In genomic region chr4:72209600-72209999, GRCh38 we compare ENCODE assay signal across 14 cellular contexts.
A peak's percentile ranks its signal among the peaks of the same experiment; 100 is the strongest.
DNase-seq lines count a peak whose midpoint lies in the region; ATAC-seq and TF ChIP-seq lines count a peak whose summit lies in the region.
"Had no signal": no experiment of that assay in that cellular context is flagged by ENCODE, and none has a peak within 500 bp of the region (broad histone marks: within the 10 kb centered on the region; RNA-seq: fewer than 3 reads in every experiment).

No MANE protein-coding gene starts in this region.

- POLR2A ChIA-PET in PC-9 (lab: Charles Lee; ENCODE audit: unreplicated experiment), result interaction anchor here (0.5 to 0.7 kb wide), 6 partner anchors 8 to 1050 kb away, joined by 3 to 6 read pairs (median 4); no protein-coding TSS in a partner anchor

- H3K4me2 ChIP-seq in PC-9, result peak overlapping the region; percentile 46

- H3K27me3 ChIP-seq in PC-9 (ENCODE audit: insufficient read depth, low read depth), result no peaks in the 10 kb centered on the region

- CTCF ChIA-PET in PC-9 (lab: Charles Lee), result interaction anchor here (1.0 kb wide), 1 partner anchor 77 kb away, joined by 3 read pairs; no protein-coding TSS in a partner anchor

- H3K9me3 ChIP-seq in PC-9 (ENCODE audit: insufficient read depth, low read depth), result no peaks in the 10 kb centered on the region

- no peak overlapping the region for H2AFZ ChIP-seq in PC-9

- no peak overlapping the region for H3K4me3 ChIP-seq in PC-9
- H3K4me3 ChIP-seq: lung, SK-N-MC, skin epidermis had no signal

- peaks cover 22% of the 10 kb centered on the region for H3K4me1 ChIP-seq in PC-9 (replicated peaks; ENCODE audit: insufficient read depth)

- no peak for TF ChIP-seq CTCF in PC-9 (conservative IDR thresholded peaks at IDR 0.05)
- no peak for TF ChIP-seq CTCF in GM20000 (IDR thresholded peaks at IDR 0.05; ENCODE audit: extremely low read depth, missing control alignments)

- H3F3A ChIP-seq in PC-9 (ENCODE audit: insufficient read depth, low read depth), result peaks cover 14% of the 10 kb centered on the region; the same call in 1 of the 2 replicates

- BruUV-seq in PC-9 (replicated peaks; lab: Mats Ljungman, UMichigan), result no TSS peak

- DNase-seq in PC-9, result peak; percentile 46 to 94
- peak; percentile 64 for DNase-seq in renal cortical epithelial cell (ENCODE audit: low read depth)
- no peak for DNase-seq in COLO668 (lab: John Stamatoyannopoulos, UW; ENCODE audit: unreplicated experiment)
- no peak for DNase-seq in activated effector memory CD4-positive, alpha-beta T cell treated with anti-CD3 and anti-CD28 coated beads, Interleukin-2, amount 50 U/mL, for 16 hours
- DNase-seq in GM20000 (ENCODE audit: low spot score), result no peak
- DNase-seq: C1 segment of cervical spinal cord, hypothalamus, NCI-H2029 had no signal

- intact Hi-C loops in PC-9 (cut with micrococcal nuclease; ENCODE audit: unreplicated experiment), result no loop called here

- H3K27ac ChIP-seq in PC-9, result peak overlapping the region; percentile 87
- H3K27ac ChIP-seq: SK-N-MC, skin epidermis had no signal

- no peaks in the 10 kb centered on the region for H3K79me2 ChIP-seq in PC-9 (ENCODE audit: low read depth)

- no peaks in the 10 kb centered on the region for H4K20me1 ChIP-seq in PC-9 (ENCODE audit: insufficient read depth)

- no peaks in the 10 kb centered on the region for H3K36me3 ChIP-seq in PC-9 (ENCODE audit: low read depth)

- peak; percentile 51 for ATAC-seq in GM18870 (IDR thresholded peaks at IDR 0.05; ENCODE audit: unreplicated experiment)
- ATAC-seq in HG02870 (IDR thresholded peaks at IDR 0.05; ENCODE audit: unreplicated experiment), result peak; percentile 45
- ATAC-seq in HG02623 (IDR thresholded peaks at IDR 0.05; ENCODE audit: unreplicated experiment), result no peak

- H3K9me2 ChIP-seq in PC-9 (ENCODE audit: insufficient read depth), result no peaks in the 10 kb centered on the region

Comparison
In these comparisons a context has a peak if more than half of its experiments do, and no peak if none do; other contexts are left out.
1. DNase-seq: peak in PC-9 (2 of 2) and renal cortical epithelial cell (single experiment); none in COLO668 (single experiment), activated effector memory CD4-positive, alpha-beta T cell treated with anti-CD3 and anti-CD28 coated beads, Interleukin-2, amount 50 U/mL, for 16 hours (single experiment) and GM20000 (single experiment).